ENCODE assay signal across 11 cellular contexts in the genomic region with DNA sequence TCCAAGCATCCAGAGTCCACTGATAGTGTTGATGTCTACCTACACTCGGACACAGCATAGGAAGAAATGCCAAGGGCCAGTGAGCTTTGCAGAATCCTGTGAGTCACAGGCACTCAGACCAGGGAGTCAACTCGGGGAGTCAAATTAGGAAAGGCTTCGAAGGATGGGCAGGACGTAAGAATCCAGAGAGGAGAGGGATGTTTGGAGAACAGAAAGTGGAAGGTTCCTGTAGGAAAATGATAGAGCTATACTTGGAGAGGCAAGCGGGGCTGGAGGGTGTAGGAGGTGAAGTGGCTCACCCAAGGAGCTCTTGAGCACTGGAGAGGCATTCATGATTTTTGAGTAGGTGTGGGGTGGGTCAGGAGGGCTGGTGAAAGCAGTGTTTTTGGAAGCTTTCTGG. TPM values are rescaled to one million over a fixed set of nuclear protein-coding genes. Genes with fewer than 3 reads are reported as not detected.
DNase-seq lines count a peak whose midpoint lies in the region; ATAC-seq lines count a peak whose summit lies in the region.
"Had no signal": no experiment of that assay in that cellular context is flagged by ENCODE, and none has a peak within 500 bp of the region (broad histone marks: within the 10 kb centered on the region; RNA-seq: fewer than 3 reads in every experiment).

No MANE protein-coding gene starts in this region.

- H3K4me1 ChIP-seq in ACC112 (ENCODE audit: control insufficient read depth, insufficient read depth, low read length, unreplicated experiment), result peaks cover 44% of the 10 kb centered on the region
- H3K4me1 ChIP-seq in effector memory CD4-positive, alpha-beta T cell (ENCODE audit: control insufficient read depth, insufficient read depth, low read length, poor library complexity, severe bottlenecking), result peaks cover 48% of the 10 kb centered on the region

- no peaks in the 10 kb centered on the region for H3K27me3 ChIP-seq in ACC112 (ENCODE audit: insufficient read depth, low read length)
- H3K27me3 ChIP-seq in effector memory CD4-positive, alpha-beta T cell (replicated peaks; ENCODE audit: control insufficient read depth, insufficient read depth, low read length, poor library complexity, severe bottlenecking), result no peaks in the 10 kb centered on the region

- no peak for ATAC-seq in GM19463 (IDR thresholded peaks at IDR 0.05; ENCODE audit: unreplicated experiment)
- no peak for ATAC-seq in GM21529 (IDR thresholded peaks at IDR 0.05; ENCODE audit: unreplicated experiment)
- ATAC-seq: WTC11 had no signal

- no peaks in the 10 kb centered on the region for H3K9me3 ChIP-seq in effector memory CD4-positive, alpha-beta T cell (ENCODE audit: control insufficient read depth, low read length)

- H2AFZ ChIP-seq in ACC112 (ENCODE audit: low read length, unreplicated experiment), result no peak overlapping the region

- peaks cover 77% of the 10 kb centered on the region for H3K79me2 ChIP-seq in ACC112 (ENCODE audit: control insufficient read depth, insufficient read depth, low read length, unreplicated experiment)

- peak overlapping the region; percentile 28; the same call in 1 of the 2 replicates for H3K27ac ChIP-seq in ACC112 (ENCODE audit: low read depth, low read length)
- peak overlapping the region; percentile 22 for H3K27ac ChIP-seq in effector memory CD4-positive, alpha-beta T cell (ENCODE audit: insufficient read depth, low read length, poor library complexity, severe bottlenecking)
- H3K27ac ChIP-seq: C4-2B had no signal

- H3K36me3 ChIP-seq in ACC112 (ENCODE audit: insufficient read depth, low read length), result peaks cover 7% of the 10 kb centered on the region; the same call in 1 of the 2 replicates
- H3K36me3 ChIP-seq in effector memory CD4-positive, alpha-beta T cell (ENCODE audit: control insufficient read depth, insufficient read depth, low read length), result peaks cover 23% of the 10 kb centered on the region

- DNase-seq in LHCN-M2 (ENCODE audit: low read depth) (peak; percentile 78), myocyte (ENCODE audit: low read depth) (peak; percentile 59), NCI-H1694 treated with DMSO at 0.1 percent for 48 hours (lab: John Stamatoyannopoulos, UW) (no peak), GF-D8 (lab: John Stamatoyannopoulos, UW) (no peak)
- no peak for DNase-seq in effector memory CD4-positive, alpha-beta T cell
- DNase-seq: glutamatergic neuron had no signal

- H3K4me3 ChIP-seq in ACC112 (ENCODE audit: low read depth, low read length), result peak overlapping the region; percentile 93
- no peak overlapping the region for H3K4me3 ChIP-seq in effector memory CD4-positive, alpha-beta T cell (ENCODE audit: insufficient read depth, low read depth, low read length, poor library complexity, severe bottlenecking)

RNA-seq across cellular contexts. Expression of gene ZYX, which starts 3.0 kb away (rescaled TPM):
- total RNA-seq in LHCN-M2 (2014; rRNA removed) (137 and 142 TPM in 2 replicates), myocyte (80.1 and 82.6 TPM in 2 replicates)
- 522 TPM for polyA plus RNA-seq in LHCN-M2 (2012)
- 322 TPM for polyA plus RNA-seq in myocyte (2012)

RNA-seq across cellular contexts. Expression of gene FAM131B, which starts 21.6 kb away (rescaled TPM):
- 1.1 and 1.5 TPM in 2 replicates for total RNA-seq in LHCN-M2 (2014; rRNA removed)
- 1.3 TPM for polyA plus RNA-seq in LHCN-M2 (2012)
- total RNA-seq in myocyte, result 1.1 and 1.5 TPM in 2 replicates
- polyA plus RNA-seq in myocyte (2012), result 2.0 TPM

RNA-seq across cellular contexts. Expression of gene EPHA1, which starts 24.5 kb away (rescaled TPM):
- total RNA-seq in LHCN-M2 (2014; rRNA removed) (not detected in 2 replicates), myocyte (not detected in 2 replicates)
- 1.00 TPM for polyA plus RNA-seq in LHCN-M2 (2012)
- 3.3 TPM for polyA plus RNA-seq in myocyte (2012)

RNA-seq across cellular contexts. Expression of gene TAS2R60, which starts 59.1 kb away (rescaled TPM):
- total RNA-seq in LHCN-M2 (2014; rRNA removed) (not detected in 2 replicates), myocyte (not detected in 2 replicates)
- polyA plus RNA-seq in LHCN-M2 (2012), result not detected
- polyA plus RNA-seq in myocyte (2012), result not detected

Comparison
In these comparisons a context has a peak if more than half of its experiments do, and no peak if none do; other contexts are left out.
1. DNase-seq: peak in LHCN-M2 (single experiment) and myocyte (single experiment); none in effector memory CD4-positive, alpha-beta T cell (0 of 3), NCI-H1694 treated with DMSO at 0.1 percent for 48 hours (single experiment) and GF-D8 (single experiment).